1 cellular context compared by ENCODE assay signal in genomic region chr1:241848680-241849344, GRCh38.
TF ChIP-seq lines count a peak whose summit lies in the region.

No MANE protein-coding gene starts in this region.

TF ChIP-seq in HEK293, 187 proteins besides CTCF, POLR2A, EP300 and RAD21 (continued from another document):
- TF ChIP-seq ZNF280D (tag by site-specific recombination; IDR thresholded peaks at IDR 0.05) (no peak), ZNF239 (tag by site-specific recombination; IDR thresholded peaks at IDR 0.05) (peak; percentile 76), SCRT2 (tag by site-specific recombination; IDR thresholded peaks at IDR 0.05) (peak; percentile 40; the same call in 1 of the 2 replicates)
TF ChIP-seq in HEK293: peak in this region for 5.
